ENCODE assay signal across 3 cellular contexts in genomic region chr15:37872661-37873060, GRCh38.
A peak's percentile ranks its signal among the peaks of the same experiment; 100 is the strongest.
TF ChIP-seq lines count a peak whose summit lies in the region.

No MANE protein-coding gene starts in this region.

TF ChIP-seq in liver, 16 proteins besides CTCF, POLR2A, EP300 and RAD21 (continued from another document):
- TF ChIP-seq REST (IDR thresholded peaks at IDR 0.05): peak; percentile 80
- peak; percentile 91 to 92 for TF ChIP-seq HNF4A (conservative IDR thresholded peaks at IDR 0.05)
- TF ChIP-seq FOXA2 (IDR thresholded peaks at IDR 0.05): peak; percentile 63
- peak; percentile 80 for TF ChIP-seq MAX (IDR thresholded peaks at IDR 0.05)
- TF ChIP-seq SP1 (IDR thresholded peaks at IDR 0.05): peak; percentile 85
- peak; percentile 73 for TF ChIP-seq ZBTB33 (IDR thresholded peaks at IDR 0.05)
- no peak for TF ChIP-seq ATF3 (IDR thresholded peaks at IDR 0.05)
- peak; percentile 35 to 37 for TF ChIP-seq EGR1 (IDR thresholded peaks at IDR 0.05; ENCODE audit: low read depth in 2 of 2)
- peak in 1 of 2 donors; percentile 25 for TF ChIP-seq GABPA (IDR thresholded peaks at IDR 0.05 in 1 of 2, conservative IDR thresholded peaks at IDR 0.05 in 1 of 2)
- peak; percentile 67 for TF ChIP-seq HNF4G (IDR thresholded peaks at IDR 0.05)
- TF ChIP-seq YY1 (IDR thresholded peaks at IDR 0.05): peak; percentile 77
- TF ChIP-seq FOXA1 (IDR thresholded peaks at IDR 0.05): peak; percentile 63
- peak; percentile 52 to 82 for TF ChIP-seq JUND (IDR thresholded peaks at IDR 0.05)

TF ChIP-seq in HepG2, 621 proteins besides CTCF, POLR2A, EP300 and RAD21 (continued from another document):
- no peak for TF ChIP-seq AFF4 (CRISPR knock-in tag; IDR thresholded peaks at IDR 0.05)
- no peak for TF ChIP-seq ELF3 (CRISPR knock-in tag; IDR thresholded peaks at IDR 0.05)
- no peak for TF ChIP-seq CCAR2 (optimal IDR thresholded peaks at IDR 0.05; ENCODE audit: low read depth, low read length)
- TF ChIP-seq MED1 (CRISPR knock-in tag; IDR thresholded peaks at IDR 0.05): no peak
- no peak for TF ChIP-seq TCF7 (IDR thresholded peaks at IDR 0.05; ENCODE audit: low read depth)
- no peak for TF ChIP-seq HOXA7 (CRISPR knock-in tag; IDR thresholded peaks at IDR 0.05)
- no peak for TF ChIP-seq PRDM10 (CRISPR knock-in tag; IDR thresholded peaks at IDR 0.05; ENCODE audit: low read depth)
- no peak for TF ChIP-seq ZNF142 (CRISPR knock-in tag; IDR thresholded peaks at IDR 0.05)
- no peak for TF ChIP-seq ZNF317 (CRISPR knock-in tag; IDR thresholded peaks at IDR 0.05)
- TF ChIP-seq ZNF274 (CRISPR knock-in tag; IDR thresholded peaks at IDR 0.05): no peak

TF ChIP-seq in WTC11, 78 proteins besides CTCF, POLR2A, EP300 and RAD21 (continued from another document):
- TF ChIP-seq ZNF532 (CRISPR knock-in tag; IDR thresholded peaks at IDR 0.05; ENCODE audit: borderline replicate concordance): no peak
- TF ChIP-seq TCF7 (CRISPR knock-in tag; IDR thresholded peaks at IDR 0.05; ENCODE audit: low read depth): no peak
- no peak for TF ChIP-seq TP53 (CRISPR knock-in tag; IDR thresholded peaks at IDR 0.05)
- TF ChIP-seq USF2 (CRISPR knock-in tag; IDR thresholded peaks at IDR 0.05): no peak
- no peak for TF ChIP-seq ZMAT4 (CRISPR knock-in tag; IDR thresholded peaks at IDR 0.05)
- TF ChIP-seq CREB1 (CRISPR knock-in tag; IDR thresholded peaks at IDR 0.05): no peak
- TF ChIP-seq SP1 (CRISPR knock-in tag; conservative IDR thresholded peaks at IDR 0.05): no peak
- no peak for TF ChIP-seq IRF2 (CRISPR knock-in tag; IDR thresholded peaks at IDR 0.05; ENCODE audit: borderline replicate concordance, low read depth)
- TF ChIP-seq KAT7 (CRISPR knock-in tag; IDR thresholded peaks at IDR 0.05; ENCODE audit: borderline replicate concordance): no peak
- no peak for TF ChIP-seq ERG (CRISPR knock-in tag; IDR thresholded peaks at IDR 0.05)
- no peak for TF ChIP-seq PRRX2 (CRISPR knock-in tag; IDR thresholded peaks at IDR 0.05)
- no peak for TF ChIP-seq PRDM15 (CRISPR knock-in tag; IDR thresholded peaks at IDR 0.05)
- TF ChIP-seq ZNF423 (CRISPR knock-in tag; IDR thresholded peaks at IDR 0.05): no peak
- TF ChIP-seq ZNF263 (CRISPR knock-in tag; IDR thresholded peaks at IDR 0.05; ENCODE audit: low read depth): no peak
